In the genomic region with DNA sequence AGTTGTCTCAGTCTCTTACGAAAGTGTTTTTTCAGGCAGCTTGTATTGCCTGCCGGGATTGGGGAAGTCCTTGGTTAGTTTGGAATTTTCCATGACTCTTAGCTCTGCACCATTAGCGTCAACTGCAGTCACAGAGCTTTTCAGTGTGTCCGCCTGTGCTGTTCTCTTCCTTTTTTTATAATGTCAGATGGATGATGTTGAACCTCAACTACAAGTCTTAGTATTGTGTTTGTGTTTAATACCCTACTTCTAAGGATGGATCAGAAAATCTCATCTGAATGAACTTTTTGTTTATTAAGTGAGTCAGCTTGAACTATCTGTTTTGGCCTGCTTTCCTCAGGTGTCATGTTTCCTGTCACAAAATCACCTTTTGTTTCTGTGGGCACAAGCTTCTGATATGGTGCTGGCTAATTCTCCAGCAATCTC, we compare ENCODE assay signal across 8 cellular contexts. TPM values are rescaled to one million over a fixed set of nuclear protein-coding genes. Genes with fewer than 3 reads are reported as not detected.
DNase-seq lines count a peak whose midpoint lies in the region; ATAC-seq and TF ChIP-seq lines count a peak whose summit lies in the region.

No MANE protein-coding gene starts in this region.

- H3K4me3 Mint-ChIP-seq in activated CD4-positive, alpha-beta T cell treated with anti-CD3 and anti-CD28 coated beads, Interleukin-2, amount 10 ng/mL, durations not matched to agents 24 days and 14 days: no peak overlapping the region
- no peak overlapping the region for H3K4me3 Mint-ChIP-seq in stimulated activated naive CD8-positive, alpha-beta T cell treated with anti-CD3 and anti-CD28 coated beads, Interleukin-15, amount 100 ng/mL, for 72 hours

- TF ChIP-seq CTCF in astrocyte of the spinal cord (IDR thresholded peaks at IDR 0.05; ENCODE audit: low read depth, low read length): no peak

- H3K4me3 ChIP-seq in astrocyte of the spinal cord (ENCODE audit: low read depth, low read length): no peak overlapping the region

- H3K4me1 Mint-ChIP-seq in activated CD4-positive, alpha-beta T cell treated with anti-CD3 and anti-CD28 coated beads, Interleukin-2, amount 10 ng/mL, durations not matched to agents 24 days and 14 days: peaks cover 25% of the 10 kb centered on the region
- peaks cover 54% of the 10 kb centered on the region for H3K4me1 Mint-ChIP-seq in stimulated activated naive CD8-positive, alpha-beta T cell treated with anti-CD3 and anti-CD28 coated beads, Interleukin-15, amount 100 ng/mL, for 72 hours

- no peaks in the 10 kb centered on the region for H3K9me3 Mint-ChIP-seq in activated CD4-positive, alpha-beta T cell treated with anti-CD3 and anti-CD28 coated beads, Interleukin-2, amount 10 ng/mL, durations not matched to agents 24 days and 14 days
- no peaks in the 10 kb centered on the region for H3K9me3 Mint-ChIP-seq in stimulated activated naive CD8-positive, alpha-beta T cell treated with anti-CD3 and anti-CD28 coated beads, Interleukin-15, amount 100 ng/mL, for 72 hours

- ATAC-seq in stimulated activated naive CD8-positive, alpha-beta T cell treated with anti-CD3 and anti-CD28 coated beads, Interleukin-15, amount 100 ng/mL, for 72 hours: peak; percentile 33
- ATAC-seq in GM19467 (IDR thresholded peaks at IDR 0.05; ENCODE audit: unreplicated experiment): no peak
- no peak for ATAC-seq in GM21825 (IDR thresholded peaks at IDR 0.05; ENCODE audit: unreplicated experiment)

- intact Hi-C loops in activated CD4-positive, alpha-beta T cell treated with anti-CD3 and anti-CD28 coated beads, Interleukin-2, amount 10 ng/mL, durations not matched to agents 24 days and 14 days (cut with micrococcal nuclease): no loop called here

- in situ Hi-C loops in astrocyte of the spinal cord (cut with HindIII; ENCODE audit: low sequenced_read_pairs): no loop called here

- H3K27ac Mint-ChIP-seq in activated CD4-positive, alpha-beta T cell treated with anti-CD3 and anti-CD28 coated beads, Interleukin-2, amount 10 ng/mL, durations not matched to agents 24 days and 14 days: peak overlapping the region; percentile 81
- H3K27ac Mint-ChIP-seq in stimulated activated naive CD8-positive, alpha-beta T cell treated with anti-CD3 and anti-CD28 coated beads, Interleukin-15, amount 100 ng/mL, for 72 hours: peak overlapping the region in 1 of 2 donors; percentile 69

- peaks cover 27% of the 10 kb centered on the region for H3K36me3 Mint-ChIP-seq in activated CD4-positive, alpha-beta T cell treated with anti-CD3 and anti-CD28 coated beads, Interleukin-2, amount 10 ng/mL, durations not matched to agents 24 days and 14 days (ENCODE audit: low read depth)

- no peak for DNase-seq in activated CD4-positive, alpha-beta T cell treated with anti-CD3 and anti-CD28 coated beads, Interleukin-2, amount 10 ng/mL, durations not matched to agents 24 days and 14 days
- no peak for DNase-seq in activated CD4-positive, alpha-beta T cell treated with anti-CD3 and anti-CD28 coated beads, Interleukin-2, amount 50 U/mL, for 1 hour
- DNase-seq in astrocyte of the spinal cord (ENCODE audit: low read depth, low spot score) (peak; percentile 73), islet precursor cell (peak; percentile 49), NCI-H1436 (lab: John Stamatoyannopoulos, UW) (no peak)
- no peak for DNase-seq in stimulated activated naive CD8-positive, alpha-beta T cell treated with anti-CD3 and anti-CD28 coated beads, Interleukin-15, amount 100 ng/mL, for 72 hours

- H3K27me3 Mint-ChIP-seq in activated CD4-positive, alpha-beta T cell treated with anti-CD3 and anti-CD28 coated beads, Interleukin-2, amount 10 ng/mL, durations not matched to agents 24 days and 14 days: no peaks in the 10 kb centered on the region
- no peaks in the 10 kb centered on the region for H3K27me3 Mint-ChIP-seq in stimulated activated naive CD8-positive, alpha-beta T cell treated with anti-CD3 and anti-CD28 coated beads, Interleukin-15, amount 100 ng/mL, for 72 hours

RNA-seq across cellular contexts. Expression of a gene that starts 33.1 kb away (rescaled TPM):
- 146 and 147 TPM in 2 replicates for total RNA-seq in activated CD4-positive, alpha-beta T cell treated with anti-CD3 and anti-CD28 coated beads, Interleukin-2, amount 10 ng/mL, durations not matched to agents 24 days and 14 days

RNA-seq across cellular contexts. Expression of a gene that starts 39.5 kb away (rescaled TPM):
- 6.2 and 6.7 TPM in 2 replicates for total RNA-seq in activated CD4-positive, alpha-beta T cell treated with anti-CD3 and anti-CD28 coated beads, Interleukin-2, amount 10 ng/mL, durations not matched to agents 24 days and 14 days

RNA-seq across cellular contexts. Expression of a gene that starts 57.4 kb away (rescaled TPM):
- total RNA-seq in activated CD4-positive, alpha-beta T cell treated with anti-CD3 and anti-CD28 coated beads, Interleukin-2, amount 10 ng/mL, durations not matched to agents 24 days and 14 days: 76.7 and 77.8 TPM in 2 replicates

Comparison
In these comparisons a context has a peak if more than half of its experiments do, and no peak if none do; other contexts are left out.
1. DNase-seq: peak in astrocyte of the spinal cord (single experiment) and islet precursor cell (single experiment); none in activated CD4-positive, alpha-beta T cell treated with anti-CD3 and anti-CD28 coated beads, Interleukin-2, amount 10 ng/mL, durations not matched to agents 24 days and 14 days (single experiment), activated CD4-positive, alpha-beta T cell treated with anti-CD3 and anti-CD28 coated beads, Interleukin-2, amount 50 U/mL, for 1 hour (single experiment), stimulated activated naive CD8-positive, alpha-beta T cell treated with anti-CD3 and anti-CD28 coated beads, Interleukin-15, amount 100 ng/mL, for 72 hours (0 of 2) and NCI-H1436 (single experiment).